1 cellular context compared by ENCODE assay signal in genomic region chr1:193143285-193143684, GRCh38.
TF ChIP-seq lines count a peak whose summit lies in the region.

No MANE protein-coding gene starts in this region.

TF ChIP-seq in GM12878, 131 proteins besides CTCF, POLR2A, EP300 and RAD21:
- TF ChIP-seq STAT1 (conservative IDR thresholded peaks at IDR 0.05) (no peak), NRF1 (conservative IDR thresholded peaks at IDR 0.05; ENCODE audit: low read depth, low read length) (no peak), CEBPZ (IDR thresholded peaks at IDR 0.05; ENCODE audit: low read depth, low read length) (no peak), E2F4 (IDR thresholded peaks at IDR 0.05; ENCODE audit: low read depth, low read length) (no peak), BCL11A (IDR thresholded peaks at IDR 0.05; ENCODE audit: low read depth, low read length) (no peak), GATAD2B (conservative IDR thresholded peaks at IDR 0.05; ENCODE audit: low read depth) (no peak), ZZZ3 (IDR thresholded peaks at IDR 0.05; ENCODE audit: control insufficient read depth, insufficient read length, low read depth) (no peak), SRF (IDR thresholded peaks at IDR 0.05; ENCODE audit: low read depth in 2 of 2, low read length in 2 of 2) (no peak), SPI1 (IDR thresholded peaks at IDR 0.05; ENCODE audit: borderline replicate concordance, insufficient read depth, low read depth, low read length) (no peak), CHD2 (IDR thresholded peaks at IDR 0.05; ENCODE audit: borderline replicate concordance, low read depth, low read length) (no peak), ZNF592 (IDR thresholded peaks at IDR 0.05) (no peak), MXI1 (IDR thresholded peaks at IDR 0.05; ENCODE audit: low read depth, low read length) (no peak), NBN (IDR thresholded peaks at IDR 0.05) (no peak), IRF3 (IDR thresholded peaks at IDR 0.05) (no peak), MYB (IDR thresholded peaks at IDR 0.05; ENCODE audit: borderline replicate concordance, low read depth, low read length) (no peak), RELA (IDR thresholded peaks at IDR 0.05; ENCODE audit: borderline replicate concordance, partially characterized antibody) (no peak), ETV6 (conservative IDR thresholded peaks at IDR 0.05 in 1 of 2, IDR thresholded peaks at IDR 0.05 in 1 of 2; ENCODE audit: borderline replicate concordance in 1 of 2, low read depth in 1 of 2) (no peak), PBX3 (IDR thresholded peaks at IDR 0.05; ENCODE audit: insufficient replicate concordance, low read depth, low read length) (no peak), IKZF1 (conservative IDR thresholded peaks at IDR 0.05) (no peak)
